Comparison of ENCODE assay signal across 1 cellular context in genomic region chr11:111765320-111765983, GRCh38.
A peak's percentile ranks its signal among the peaks of the same experiment; 100 is the strongest.
TF ChIP-seq lines count a peak whose summit lies in the region.

No MANE protein-coding gene starts in this region.

TF ChIP-seq in HepG2, 621 proteins besides CTCF, POLR2A, EP300 and RAD21 (continued from another document):
- TF ChIP-seq TFDP2 (CRISPR knock-in tag; IDR thresholded peaks at IDR 0.05) = 0 out of 2 replicates have a peak, but pooled peaks have one; percentile 4
- TF ChIP-seq, protein P1, sequence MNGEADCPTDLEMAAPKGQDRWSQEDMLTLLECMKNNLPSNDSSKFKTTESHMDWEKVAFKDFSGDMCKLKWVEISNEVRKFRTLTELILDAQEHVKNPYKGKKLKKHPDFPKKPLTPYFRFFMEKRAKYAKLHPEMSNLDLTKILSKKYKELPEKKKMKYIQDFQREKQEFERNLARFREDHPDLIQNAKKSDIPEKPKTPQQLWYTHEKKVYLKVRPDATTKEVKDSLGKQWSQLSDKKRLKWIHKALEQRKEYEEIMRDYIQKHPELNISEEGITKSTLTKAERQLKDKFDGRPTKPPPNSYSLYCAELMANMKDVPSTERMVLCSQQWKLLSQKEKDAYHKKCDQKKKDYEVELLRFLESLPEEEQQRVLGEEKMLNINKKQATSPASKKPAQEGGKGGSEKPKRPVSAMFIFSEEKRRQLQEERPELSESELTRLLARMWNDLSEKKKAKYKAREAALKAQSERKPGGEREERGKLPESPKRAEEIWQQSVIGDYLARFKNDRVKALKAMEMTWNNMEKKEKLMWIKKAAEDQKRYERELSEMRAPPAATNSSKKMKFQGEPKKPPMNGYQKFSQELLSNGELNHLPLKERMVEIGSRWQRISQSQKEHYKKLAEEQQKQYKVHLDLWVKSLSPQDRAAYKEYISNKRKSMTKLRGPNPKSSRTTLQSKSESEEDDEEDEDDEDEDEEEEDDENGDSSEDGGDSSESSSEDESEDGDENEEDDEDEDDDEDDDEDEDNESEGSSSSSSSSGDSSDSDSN (CRISPR knock-in tag; IDR thresholded peaks at IDR 0.05) = peak; percentile 84; the same call in 1 of the 2 replicates
- no peak for TF ChIP-seq ZBTB40 (IDR thresholded peaks at IDR 0.05)
- 0 out of 2 replicates have a peak, but pooled peaks have one; percentile 5 for TF ChIP-seq ZBTB40 (CRISPR knock-in tag; IDR thresholded peaks at IDR 0.05)
- TF ChIP-seq ZSCAN31 (CRISPR knock-in tag; IDR thresholded peaks at IDR 0.05; ENCODE audit: low read depth) = 0 out of 2 replicates have a peak, but pooled peaks have one; percentile 13
- no peak for TF ChIP-seq NRL (CRISPR knock-in tag; IDR thresholded peaks at IDR 0.05; ENCODE audit: borderline replicate concordance)
- TF ChIP-seq, protein P2, sequence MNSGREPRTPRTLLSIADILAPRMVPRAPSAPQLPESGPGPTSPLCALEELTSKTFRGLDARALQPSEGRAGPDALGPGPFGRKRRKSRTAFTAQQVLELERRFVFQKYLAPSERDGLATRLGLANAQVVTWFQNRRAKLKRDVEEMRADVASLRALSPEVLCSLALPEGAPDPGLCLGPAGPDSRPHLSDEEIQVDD (CRISPR knock-in tag; IDR thresholded peaks at IDR 0.05; ENCODE audit: borderline replicate concordance) = 0 out of 2 replicates have a peak, but pooled peaks have one; percentile 22
- no peak for TF ChIP-seq ZNF503 (CRISPR knock-in tag; IDR thresholded peaks at IDR 0.05)
- 0 out of 2 replicates have a peak, but pooled peaks have one; percentile 16 for TF ChIP-seq ZFP82 (CRISPR knock-in tag; IDR thresholded peaks at IDR 0.05; ENCODE audit: borderline replicate concordance)
- no peak for TF ChIP-seq RARA (CRISPR knock-in tag; IDR thresholded peaks at IDR 0.05)
- no peak for TF ChIP-seq PRMT3 (CRISPR knock-in tag; IDR thresholded peaks at IDR 0.05; ENCODE audit: borderline replicate concordance, low read depth)
- no peak for TF ChIP-seq ATM (IDR thresholded peaks at IDR 0.05; ENCODE audit: borderline replicate concordance)
- peak; percentile 43 for TF ChIP-seq AGO1 (IDR thresholded peaks at IDR 0.05; ENCODE audit: low read depth, low read length, poor library complexity, severe bottlenecking)
- TF ChIP-seq ELF4 (CRISPR knock-in tag; IDR thresholded peaks at IDR 0.05; ENCODE audit: borderline replicate concordance) = peak; percentile 71; the same call in 1 of the 2 replicates
- no peak for TF ChIP-seq DNMT1 (CRISPR knock-in tag; IDR thresholded peaks at IDR 0.05)
- TF ChIP-seq ZBTB2 (CRISPR knock-in tag; IDR thresholded peaks at IDR 0.05; ENCODE audit: low read depth) = no peak
- TF ChIP-seq HNRNPK (IDR thresholded peaks at IDR 0.05; ENCODE audit: low read depth, low read length, poor library complexity, severe bottlenecking) = no peak
- no peak for TF ChIP-seq ZNF747 (CRISPR knock-in tag; IDR thresholded peaks at IDR 0.05; ENCODE audit: borderline replicate concordance)
- 0 out of 2 replicates have a peak, but pooled peaks have one; percentile 9 for TF ChIP-seq HOMEZ (CRISPR knock-in tag; IDR thresholded peaks at IDR 0.05; ENCODE audit: low read depth)
- no peak for TF ChIP-seq SALL1 (CRISPR knock-in tag; IDR thresholded peaks at IDR 0.05)
- 0 out of 2 replicates have a peak, but pooled peaks have one; percentile 19 for TF ChIP-seq ZNF230 (CRISPR knock-in tag; IDR thresholded peaks at IDR 0.05)
- TF ChIP-seq ZNF556 (CRISPR knock-in tag; IDR thresholded peaks at IDR 0.05; ENCODE audit: borderline replicate concordance) = 0 out of 2 replicates have a peak, but pooled peaks have one; percentile 22
- TF ChIP-seq, protein P3, sequence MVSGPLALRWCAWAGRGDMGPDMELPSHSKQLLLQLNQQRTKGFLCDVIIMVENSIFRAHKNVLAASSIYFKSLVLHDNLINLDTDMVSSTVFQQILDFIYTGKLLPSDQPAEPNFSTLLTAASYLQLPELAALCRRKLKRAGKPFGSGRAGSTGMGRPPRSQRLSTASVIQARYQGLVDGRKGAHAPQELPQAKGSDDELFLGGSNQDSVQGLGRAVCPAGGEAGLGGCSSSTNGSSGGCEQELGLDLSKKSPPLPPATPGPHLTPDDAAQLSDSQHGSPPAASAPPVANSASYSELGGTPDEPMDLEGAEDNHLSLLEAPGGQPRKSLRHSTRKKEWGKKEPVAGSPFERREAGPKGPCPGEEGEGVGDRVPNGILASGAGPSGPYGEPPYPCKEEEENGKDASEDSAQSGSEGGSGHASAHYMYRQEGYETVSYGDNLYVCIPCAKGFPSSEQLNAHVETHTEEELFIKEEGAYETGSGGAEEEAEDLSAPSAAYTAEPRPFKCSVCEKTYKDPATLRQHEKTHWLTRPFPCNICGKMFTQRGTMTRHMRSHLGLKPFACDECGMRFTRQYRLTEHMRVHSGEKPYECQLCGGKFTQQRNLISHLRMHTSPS (CRISPR knock-in tag; IDR thresholded peaks at IDR 0.05; ENCODE audit: low read depth) = 0 out of 2 replicates have a peak, but pooled peaks have one; percentile 23
- TF ChIP-seq ZNF44 (CRISPR knock-in tag; IDR thresholded peaks at IDR 0.05) = no peak
- TF ChIP-seq FOXO1 (CRISPR knock-in tag; IDR thresholded peaks at IDR 0.05) = no peak
- TF ChIP-seq GABPB1 (CRISPR knock-in tag; IDR thresholded peaks at IDR 0.05) = 0 out of 2 replicates have a peak, but pooled peaks have one; percentile 62
- TF ChIP-seq CBX2 (IDR thresholded peaks at IDR 0.05; ENCODE audit: low read depth, low read length) = no peak
- no peak for TF ChIP-seq CBX2 (CRISPR knock-in tag; IDR thresholded peaks at IDR 0.05; ENCODE audit: low read depth)
- TF ChIP-seq ELF3 (CRISPR knock-in tag; IDR thresholded peaks at IDR 0.05) = 0 out of 2 replicates have a peak, but pooled peaks have one; percentile 8
- peak; percentile 31; the same call in 1 of the 2 replicates for TF ChIP-seq RBFOX2 (IDR thresholded peaks at IDR 0.05; ENCODE audit: low read depth, low read length)
- 0 out of 2 replicates have a peak, but pooled peaks have one; percentile 11 for TF ChIP-seq ZNF891 (CRISPR knock-in tag; IDR thresholded peaks at IDR 0.05)
- TF ChIP-seq ZNF850 (CRISPR knock-in tag; conservative IDR thresholded peaks at IDR 0.05) = 0 out of 2 replicates have a peak, but pooled peaks have one; percentile 14
